ENCODE assay signal across 1 cellular context in the genomic region with DNA sequence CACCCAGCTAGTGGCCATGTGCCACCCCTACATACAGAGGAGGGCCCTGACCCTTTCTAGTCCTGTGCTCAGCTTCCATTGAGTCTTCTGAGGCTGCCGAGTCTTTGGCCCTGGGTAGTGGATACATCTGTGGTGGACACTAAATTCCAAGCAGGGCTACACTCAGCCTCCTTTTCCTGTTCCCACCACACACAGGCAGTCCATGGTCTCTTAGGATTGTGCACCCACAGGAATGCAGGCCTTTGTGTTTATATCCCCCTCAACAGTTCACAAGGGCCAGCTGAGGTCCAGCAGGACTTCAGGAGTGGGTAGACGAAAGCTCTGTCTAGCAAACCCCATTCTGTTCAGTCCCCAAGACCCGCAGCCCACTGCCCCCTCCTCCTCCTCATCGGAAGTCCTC.
TF ChIP-seq lines count a peak whose summit lies in the region.

No MANE protein-coding gene starts in this region.

TF ChIP-seq in GM23338, 12 proteins besides CTCF, POLR2A, EP300 and RAD21:
- TF ChIP-seq, protein P1, sequence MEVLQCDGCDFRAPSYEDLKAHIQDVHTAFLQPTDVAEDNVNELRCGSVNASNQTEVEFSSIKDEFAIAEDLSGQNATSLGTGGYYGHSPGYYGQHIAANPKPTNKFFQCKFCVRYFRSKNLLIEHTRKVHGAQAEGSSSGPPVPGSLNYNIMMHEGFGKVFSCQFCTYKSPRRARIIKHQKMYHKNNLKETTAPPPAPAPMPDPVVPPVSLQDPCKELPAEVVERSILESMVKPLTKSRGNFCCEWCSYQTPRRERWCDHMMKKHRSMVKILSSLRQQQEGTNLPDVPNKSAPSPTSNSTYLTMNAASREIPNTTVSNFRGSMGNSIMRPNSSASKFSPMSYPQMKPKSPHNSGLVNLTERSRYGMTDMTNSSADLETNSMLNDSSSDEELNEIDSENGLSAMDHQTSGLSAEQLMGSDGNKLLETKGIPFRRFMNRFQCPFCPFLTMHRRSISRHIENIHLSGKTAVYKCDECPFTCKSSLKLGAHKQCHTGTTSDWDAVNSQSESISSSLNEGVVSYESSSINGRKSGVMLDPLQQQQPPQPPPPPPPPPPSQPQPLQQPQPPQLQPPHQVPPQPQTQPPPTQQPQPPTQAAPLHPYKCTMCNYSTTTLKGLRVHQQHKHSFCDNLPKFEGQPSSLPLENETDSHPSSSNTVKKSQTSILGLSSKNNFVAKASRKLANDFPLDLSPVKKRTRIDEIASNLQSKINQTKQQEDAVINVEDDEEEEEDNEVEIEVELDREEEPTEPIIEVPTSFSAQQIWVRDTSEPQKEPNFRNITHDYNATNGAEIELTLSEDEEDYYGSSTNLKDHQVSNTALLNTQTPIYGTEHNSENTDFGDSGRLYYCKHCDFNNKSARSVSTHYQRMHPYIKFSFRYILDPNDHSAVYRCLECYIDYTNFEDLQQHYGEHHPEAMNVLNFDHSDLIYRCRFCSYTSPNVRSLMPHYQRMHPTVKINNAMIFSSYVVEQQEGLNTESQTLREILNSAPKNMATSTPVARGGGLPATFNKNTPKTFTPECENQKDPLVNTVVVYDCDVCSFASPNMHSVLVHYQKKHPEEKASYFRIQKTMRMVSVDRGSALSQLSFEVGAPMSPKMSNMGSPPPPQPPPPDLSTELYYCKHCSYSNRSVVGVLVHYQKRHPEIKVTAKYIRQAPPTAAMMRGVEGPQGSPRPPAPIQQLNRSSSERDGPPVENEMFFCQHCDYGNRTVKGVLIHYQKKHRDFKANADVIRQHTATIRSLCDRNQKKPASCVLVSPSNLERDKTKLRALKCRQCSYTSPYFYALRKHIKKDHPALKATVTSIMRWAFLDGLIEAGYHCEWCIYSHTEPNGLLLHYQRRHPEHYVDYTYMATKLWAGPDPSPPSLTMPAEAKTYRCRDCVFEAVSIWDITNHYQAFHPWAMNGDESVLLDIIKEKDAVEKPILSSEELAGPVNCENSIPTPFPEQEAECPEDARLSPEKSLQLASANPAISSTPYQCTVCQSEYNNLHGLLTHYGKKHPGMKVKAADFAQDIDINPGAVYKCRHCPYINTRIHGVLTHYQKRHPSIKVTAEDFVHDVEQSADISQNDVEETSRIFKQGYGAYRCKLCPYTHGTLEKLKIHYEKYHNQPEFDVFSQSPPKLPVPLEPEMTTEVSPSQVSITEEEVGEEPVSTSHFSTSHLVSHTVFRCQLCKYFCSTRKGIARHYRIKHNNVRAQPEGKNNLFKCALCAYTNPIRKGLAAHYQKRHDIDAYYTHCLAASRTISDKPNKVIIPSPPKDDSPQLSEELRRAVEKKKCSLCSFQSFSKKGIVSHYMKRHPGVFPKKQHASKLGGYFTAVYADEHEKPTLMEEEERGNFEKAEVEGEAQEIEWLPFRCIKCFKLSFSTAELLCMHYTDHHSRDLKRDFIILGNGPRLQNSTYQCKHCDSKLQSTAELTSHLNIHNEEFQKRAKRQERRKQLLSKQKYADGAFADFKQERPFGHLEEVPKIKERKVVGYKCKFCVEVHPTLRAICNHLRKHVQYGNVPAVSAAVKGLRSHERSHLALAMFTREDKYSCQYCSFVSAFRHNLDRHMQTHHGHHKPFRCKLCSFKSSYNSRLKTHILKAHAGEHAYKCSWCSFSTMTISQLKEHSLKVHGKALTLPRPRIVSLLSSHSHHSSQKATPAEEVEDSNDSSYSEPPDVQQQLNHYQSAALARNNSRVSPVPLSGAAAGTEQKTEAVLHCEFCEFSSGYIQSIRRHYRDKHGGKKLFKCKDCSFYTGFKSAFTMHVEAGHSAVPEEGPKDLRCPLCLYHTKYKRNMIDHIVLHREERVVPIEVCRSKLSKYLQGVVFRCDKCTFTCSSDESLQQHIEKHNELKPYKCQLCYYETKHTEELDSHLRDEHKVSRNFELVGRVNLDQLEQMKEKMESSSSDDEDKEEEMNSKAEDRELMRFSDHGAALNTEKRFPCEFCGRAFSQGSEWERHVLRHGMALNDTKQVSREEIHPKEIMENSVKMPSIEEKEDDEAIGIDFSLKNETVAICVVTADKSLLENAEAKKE (CRISPR knock-in tag; IDR thresholded peaks at IDR 0.05): no peak
- TF ChIP-seq POLR2AphosphoS5 (IDR thresholded peaks at IDR 0.05; ENCODE audit: low read depth) (no peak), JUNB (IDR thresholded peaks at IDR 0.05; ENCODE audit: unreplicated experiment) (no peak), CREB1 (CRISPR knock-in tag; IDR thresholded peaks at IDR 0.05; ENCODE audit: low read depth) (no peak), ZNF114 (CRISPR knock-in tag; IDR thresholded peaks at IDR 0.05) (no peak), ZNF331 (CRISPR knock-in tag; IDR thresholded peaks at IDR 0.05; ENCODE audit: low read depth) (no peak), STAT1 (IDR thresholded peaks at IDR 0.05; ENCODE audit: unreplicated experiment) (no peak), NANOG (IDR thresholded peaks at IDR 0.05; ENCODE audit: borderline replicate concordance) (no peak)
- TF ChIP-seq, protein P2, sequence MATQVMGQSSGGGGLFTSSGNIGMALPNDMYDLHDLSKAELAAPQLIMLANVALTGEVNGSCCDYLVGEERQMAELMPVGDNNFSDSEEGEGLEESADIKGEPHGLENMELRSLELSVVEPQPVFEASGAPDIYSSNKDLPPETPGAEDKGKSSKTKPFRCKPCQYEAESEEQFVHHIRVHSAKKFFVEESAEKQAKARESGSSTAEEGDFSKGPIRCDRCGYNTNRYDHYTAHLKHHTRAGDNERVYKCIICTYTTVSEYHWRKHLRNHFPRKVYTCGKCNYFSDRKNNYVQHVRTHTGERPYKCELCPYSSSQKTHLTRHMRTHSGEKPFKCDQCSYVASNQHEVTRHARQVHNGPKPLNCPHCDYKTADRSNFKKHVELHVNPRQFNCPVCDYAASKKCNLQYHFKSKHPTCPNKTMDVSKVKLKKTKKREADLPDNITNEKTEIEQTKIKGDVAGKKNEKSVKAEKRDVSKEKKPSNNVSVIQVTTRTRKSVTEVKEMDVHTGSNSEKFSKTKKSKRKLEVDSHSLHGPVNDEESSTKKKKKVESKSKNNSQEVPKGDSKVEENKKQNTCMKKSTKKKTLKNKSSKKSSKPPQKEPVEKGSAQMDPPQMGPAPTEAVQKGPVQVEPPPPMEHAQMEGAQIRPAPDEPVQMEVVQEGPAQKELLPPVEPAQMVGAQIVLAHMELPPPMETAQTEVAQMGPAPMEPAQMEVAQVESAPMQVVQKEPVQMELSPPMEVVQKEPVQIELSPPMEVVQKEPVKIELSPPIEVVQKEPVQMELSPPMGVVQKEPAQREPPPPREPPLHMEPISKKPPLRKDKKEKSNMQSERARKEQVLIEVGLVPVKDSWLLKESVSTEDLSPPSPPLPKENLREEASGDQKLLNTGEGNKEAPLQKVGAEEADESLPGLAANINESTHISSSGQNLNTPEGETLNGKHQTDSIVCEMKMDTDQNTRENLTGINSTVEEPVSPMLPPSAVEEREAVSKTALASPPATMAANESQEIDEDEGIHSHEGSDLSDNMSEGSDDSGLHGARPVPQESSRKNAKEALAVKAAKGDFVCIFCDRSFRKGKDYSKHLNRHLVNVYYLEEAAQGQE (IDR thresholded peaks at IDR 0.05; ENCODE audit: unreplicated experiment): no peak
- TF ChIP-seq, protein P3, sequence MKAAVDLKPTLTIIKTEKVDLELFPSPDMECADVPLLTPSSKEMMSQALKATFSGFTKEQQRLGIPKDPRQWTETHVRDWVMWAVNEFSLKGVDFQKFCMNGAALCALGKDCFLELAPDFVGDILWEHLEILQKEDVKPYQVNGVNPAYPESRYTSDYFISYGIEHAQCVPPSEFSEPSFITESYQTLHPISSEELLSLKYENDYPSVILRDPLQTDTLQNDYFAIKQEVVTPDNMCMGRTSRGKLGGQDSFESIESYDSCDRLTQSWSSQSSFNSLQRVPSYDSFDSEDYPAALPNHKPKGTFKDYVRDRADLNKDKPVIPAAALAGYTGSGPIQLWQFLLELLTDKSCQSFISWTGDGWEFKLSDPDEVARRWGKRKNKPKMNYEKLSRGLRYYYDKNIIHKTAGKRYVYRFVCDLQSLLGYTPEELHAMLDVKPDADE (IDR thresholded peaks at IDR 0.05): no peak
